ENCODE assay signal across 12 cellular contexts in the genomic region with DNA sequence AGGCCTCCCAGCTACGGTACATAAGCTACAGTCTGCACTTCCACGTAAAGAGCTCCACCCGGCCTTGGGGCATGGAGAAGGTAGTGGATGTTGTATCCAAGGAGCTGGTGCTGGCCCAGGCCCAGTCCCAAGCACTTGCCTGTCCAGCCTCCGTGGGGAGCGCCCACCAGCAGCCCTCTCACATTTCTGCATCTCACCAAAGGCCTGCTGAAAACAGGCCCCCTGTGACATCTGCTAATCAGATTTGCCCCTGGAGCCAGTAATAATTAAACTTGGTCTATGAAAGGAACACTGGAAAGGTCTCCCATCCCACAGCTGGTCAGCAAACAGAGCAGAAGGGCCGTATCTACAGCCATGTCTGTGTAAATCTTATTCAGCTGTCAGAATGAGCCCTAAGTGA.
A peak's percentile ranks its signal among the peaks of the same experiment; 100 is the strongest.
DNase-seq lines count a peak whose midpoint lies in the region; ATAC-seq and TF ChIP-seq lines count a peak whose summit lies in the region.
"Had no signal": no experiment of that assay in that cellular context is flagged by ENCODE, and none has a peak within 500 bp of the region (broad histone marks: within the 10 kb centered on the region; RNA-seq: fewer than 3 reads in every experiment).

No MANE protein-coding gene starts in this region.

- H3K4me1 ChIP-seq in Peyer's patch, result peaks cover 0 to 13% (median 0%) of the 10 kb centered on the region in 4 donors
- peaks cover 5 to 7% of the 10 kb centered on the region in 2 donors for H3K4me1 ChIP-seq in esophagus (ENCODE audit: control insufficient read depth in 2 of 2, insufficient read depth in 2 of 2, low read length in 1 of 2)
- H3K4me1 ChIP-seq in muscle layer of duodenum (ENCODE audit: control insufficient read depth in 1 of 2, insufficient read depth in 2 of 2, low read length in 2 of 2), result peaks cover 23 to 31% of the 10 kb centered on the region in 2 donors
- H3K4me1 ChIP-seq in thoracic aorta (ENCODE audit: control insufficient read depth in 1 of 2, low read depth in 2 of 2), result peaks cover 20 to 66% of the 10 kb centered on the region in 2 donors
- H3K4me1 ChIP-seq in HAP-1, result no peaks in the 10 kb centered on the region

- peak overlapping the region; percentile 11 to 75 (median 64) for H3K27ac ChIP-seq in Peyer's patch
- peak overlapping the region; percentile 66 to 67 for H3K27ac ChIP-seq in esophagus (ENCODE audit: low read depth in 2 of 2, low read length in 1 of 2)
- H3K27ac ChIP-seq in muscle layer of duodenum (ENCODE audit: low read length), result peak overlapping the region; percentile 80
- peak overlapping the region; percentile 89 to 92 for H3K27ac ChIP-seq in thoracic aorta

- in situ Hi-C loops in HAP-1 (cut with MboI; ENCODE audit: low sequenced_read_pairs), result no loop called here

- no peaks in the 10 kb centered on the region for H3K27me3 ChIP-seq in Peyer's patch
- no peaks in the 10 kb centered on the region for H3K27me3 ChIP-seq in esophagus (ENCODE audit: control insufficient read depth in 1 of 2, insufficient read depth in 2 of 2, low read length in 2 of 2)
- no peaks in the 10 kb centered on the region for H3K27me3 ChIP-seq in muscle layer of duodenum (ENCODE audit: low read depth, low read length)
- H3K27me3 ChIP-seq in thoracic aorta (replicated peaks; ENCODE audit: insufficient read depth), result no peaks in the 10 kb centered on the region
- H3K27me3 ChIP-seq in HAP-1 (ENCODE audit: low read depth), result no peaks in the 10 kb centered on the region

- WGBS in esophagus, 2 donors, result 79 to 82% methylated on average over 6 of the region's 6 CpGs

- no peak for ATAC-seq in thoracic aorta (ENCODE audit: insufficient number of reproducible peaks, low FRiP score, low read depth)
- no peak for ATAC-seq in GM18867 (IDR thresholded peaks at IDR 0.05; ENCODE audit: unreplicated experiment)
- no peak for ATAC-seq in HG02763 (IDR thresholded peaks at IDR 0.05; ENCODE audit: unreplicated experiment)

- no peak for TF ChIP-seq CTCF in Peyer's patch (IDR thresholded peaks at IDR 0.05)
- no peak for TF ChIP-seq CTCF in thoracic aorta (IDR thresholded peaks at IDR 0.05)

- H3K4me3 ChIP-seq in Peyer's patch (no peak overlapping the region), esophagus (ENCODE audit: low read depth in 1 of 2, low read length in 2 of 2) (no peak overlapping the region), muscle layer of duodenum (ENCODE audit: low read depth in 1 of 2, low read length in 2 of 2) (no peak overlapping the region), thoracic aorta (peak overlapping the region; percentile 34), HAP-1 (no peak overlapping the region)

- no peaks in the 10 kb centered on the region for H3K36me3 ChIP-seq in Peyer's patch
- peaks cover 0 to 2% of the 10 kb centered on the region in 2 donors for H3K36me3 ChIP-seq in esophagus (ENCODE audit: control insufficient read depth in 2 of 2, insufficient read depth in 2 of 2, low read length in 1 of 2)
- no peaks in the 10 kb centered on the region for H3K36me3 ChIP-seq in muscle layer of duodenum (ENCODE audit: control insufficient read depth in 1 of 2, insufficient read depth in 2 of 2, low read length in 2 of 2)
- no peaks in the 10 kb centered on the region for H3K36me3 ChIP-seq in thoracic aorta
- no peaks in the 10 kb centered on the region for H3K36me3 ChIP-seq in HAP-1 (replicated peaks)

- DNase-seq in Peyer's patch, result no peak
- no peak for DNase-seq in thoracic aorta (ENCODE audit: low spot score)
- no peak for DNase-seq in nucleus accumbens (lab: John Stamatoyannopoulos, UW)
- no peak for DNase-seq in HAP-1 (ENCODE audit: low spot score in 2 of 2)
- DNase-seq: activated CD4-positive, alpha-beta T cell treated with anti-CD3 and anti-CD28 coated beads, Interleukin-2, amount 10 ng/mL, durations not matched to agents 7 days and 5 days; CD4-positive, CD25-positive, alpha-beta regulatory T cell; cerebellar nuclear complex; T-helper 1 cell had no signal

- H3K9me3 ChIP-seq in Peyer's patch (no peaks in the 10 kb centered on the region), esophagus (ENCODE audit: control insufficient read depth in 2 of 2, insufficient read depth in 1 of 2, low read depth in 1 of 2, low read length in 1 of 2) (no peaks in the 10 kb centered on the region), muscle layer of duodenum (ENCODE audit: control insufficient read depth in 1 of 2, low read length in 2 of 2) (no peaks in the 10 kb centered on the region), thoracic aorta (no peaks in the 10 kb centered on the region), HAP-1 (no peaks in the 10 kb centered on the region)

- TF ChIP-seq POLR2A in Peyer's patch (IDR thresholded peaks at IDR 0.05), result no peak
